Comparison of ENCODE assay signal across 17 cellular contexts in the genomic region with DNA sequence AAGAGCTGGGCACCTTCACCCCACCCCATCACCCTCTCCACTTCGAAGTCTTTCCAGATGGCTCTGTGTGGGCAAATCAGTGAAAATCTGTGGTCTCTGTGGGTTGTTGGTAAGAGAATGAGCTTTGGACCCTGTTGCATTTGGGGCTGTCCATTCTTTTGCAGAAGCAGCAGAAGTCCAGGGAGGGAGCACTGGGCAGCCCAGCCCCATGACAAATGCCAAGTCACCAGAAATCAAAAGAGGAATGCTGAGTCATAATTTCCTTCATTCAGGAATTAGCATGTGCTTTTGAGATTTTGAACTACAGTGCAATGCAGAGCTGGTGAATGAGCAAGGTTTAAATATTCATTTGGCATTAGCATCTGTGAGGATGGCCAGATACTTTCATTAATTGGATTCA.
A peak's percentile ranks its signal among the peaks of the same experiment; 100 is the strongest.
DNase-seq lines count a peak whose midpoint lies in the region; ATAC-seq, FAIRE-seq and TF ChIP-seq lines count a peak whose summit lies in the region.
"Had no signal": no experiment of that assay in that cellular context is flagged by ENCODE, and none has a peak within 500 bp of the region (broad histone marks: within the 10 kb centered on the region; RNA-seq: fewer than 3 reads in every experiment).

No MANE protein-coding gene starts in this region.

- FAIRE-seq in RCC 7860 (lab: Jason Lieb, UNC): no peak

- no peak for TF ChIP-seq RAD21 in liver (IDR thresholded peaks at IDR 0.05)

- in situ Hi-C loops in Caki2 (cut with HindIII; ENCODE audit: low pct_unique_long_range_greater_than_20kb, low sequenced_read_pairs): no loop called here

- H3K27me3 ChIP-seq in liver (ENCODE audit: control insufficient read depth in 4 of 4, insufficient read depth in 4 of 4, low read length in 3 of 4) (no peaks in the 10 kb centered on the region), uterus (no peaks in the 10 kb centered on the region)
- H3K27me3 ChIP-seq: ascending aorta; BLaER1 treated with 17β-estradiol and CSF1 and Interleukin-3, amounts not matched to agents 10 nM and 100 nM; right atrium auricular region had no signal

- ATAC-seq in stimulated activated memory B cell treated with anti-CD40 and anti-IgM and Interleukin-4, amounts not matched to agents 10 μg/mL and 1 μg/mL and 100 μg/mL, for 72 hours: no peak
- ATAC-seq: activated T-helper 17 cell treated with anti-CD3 and anti-CD28 coated beads, Interleukin-2, amount 50 U/mL, for 72 hours had no signal

- H3K27ac ChIP-seq in liver (ENCODE audit: low read depth in 1 of 2, low read length in 2 of 2): no peak overlapping the region
- H3K27ac ChIP-seq in uterus: no peak overlapping the region
- H3K27ac ChIP-seq: ascending aorta; BLaER1 treated with 17β-estradiol and CSF1 and Interleukin-3, amounts not matched to agents 10 nM and 100 nM; PC-9; right atrium auricular region had no signal

- no peaks in the 10 kb centered on the region for H3K36me3 Mint-ChIP-seq in stimulated activated memory B cell treated with anti-CD40 and anti-IgM and Interleukin-4, amounts not matched to agents 10 μg/mL and 1 μg/mL and 100 μg/mL, for 72 hours

- H3K27ac Mint-ChIP-seq in stimulated activated memory B cell treated with anti-CD40 and anti-IgM and Interleukin-4, amounts not matched to agents 10 μg/mL and 1 μg/mL and 100 μg/mL, for 72 hours: no peak overlapping the region
- H3K27ac Mint-ChIP-seq: activated T-helper 17 cell treated with anti-CD3 and anti-CD28 coated beads, Interleukin-2, amount 50 U/mL, for 72 hours had no signal

- no peak for TF ChIP-seq CTCF in liver (IDR thresholded peaks at IDR 0.05; ENCODE audit: low read depth, low read length, missing input control)
- TF ChIP-seq CTCF in uterus (IDR thresholded peaks at IDR 0.05): no peak

- H3K9me3 ChIP-seq in liver (ENCODE audit: control insufficient read depth in 4 of 4, low read length in 3 of 4) (no peaks in the 10 kb centered on the region), uterus (no peaks in the 10 kb centered on the region)
- H3K9me3 ChIP-seq: ascending aorta; BLaER1 treated with 17β-estradiol and CSF1 and Interleukin-3, amounts not matched to agents 10 nM and 100 nM; right atrium auricular region had no signal

- TF ChIP-seq POLR2A in uterus (IDR thresholded peaks at IDR 0.05): no peak

- no peaks in the 10 kb centered on the region for H3K9me3 Mint-ChIP-seq in stimulated activated memory B cell treated with anti-CD40 and anti-IgM and Interleukin-4, amounts not matched to agents 10 μg/mL and 1 μg/mL and 100 μg/mL, for 72 hours
- H3K9me3 Mint-ChIP-seq: activated T-helper 17 cell treated with anti-CD3 and anti-CD28 coated beads, Interleukin-2, amount 50 U/mL, for 72 hours; neural crest cell had no signal

- peak; percentile 31 for DNase-seq in Caki2 (ENCODE audit: low read depth)
- DNase-seq in RCC 7860 (ENCODE audit: low spot score): peak; percentile 27
- DNase-seq in dedifferentiated amniotic fluid mesenchymal stem cell (ENCODE audit: extremely low spot score): peak; percentile 65
- no peak for DNase-seq in uterus
- no peak for DNase-seq in cerebellar nuclear complex (lab: John Stamatoyannopoulos, UW)
- no peak for DNase-seq in globus pallidus (ENCODE audit: low spot score)
- DNase-seq: DMS153, NCI-H187 treated with DMSO at 0.1 percent for 48 hours, NCI-H526, PC-9 had no signal

- 82% methylated on average over 1 of the region's 1 CpG for WGBS in liver

- H3K9ac ChIP-seq in liver (ENCODE audit: low read depth in 1 of 2, low read length in 2 of 2): no peak overlapping the region
- H3K9ac ChIP-seq: BLaER1 treated with 17β-estradiol and CSF1 and Interleukin-3, amounts not matched to agents 10 nM and 100 nM had no signal

- no peaks in the 10 kb centered on the region for H3K36me3 ChIP-seq in liver (ENCODE audit: control insufficient read depth in 4 of 4, insufficient read depth in 3 of 4, low read depth in 1 of 4, low read length in 3 of 4)
- no peaks in the 10 kb centered on the region for H3K36me3 ChIP-seq in uterus
- H3K36me3 ChIP-seq: ascending aorta; BLaER1 treated with 17β-estradiol and CSF1 and Interleukin-3, amounts not matched to agents 10 nM and 100 nM; right atrium auricular region had no signal

- peaks cover 0 to 2% (median 0%) of the 10 kb centered on the region in 4 donors for H3K4me1 ChIP-seq in liver (ENCODE audit: control insufficient read depth in 4 of 4, insufficient read depth in 4 of 4, low read length in 3 of 4)
- H3K4me1 ChIP-seq in uterus: no peaks in the 10 kb centered on the region
- H3K4me1 ChIP-seq: BLaER1 treated with 17β-estradiol and CSF1 and Interleukin-3, amounts not matched to agents 10 nM and 100 nM; right atrium auricular region had no signal

- no peak overlapping the region for H3K4me3 Mint-ChIP-seq in stimulated activated memory B cell treated with anti-CD40 and anti-IgM and Interleukin-4, amounts not matched to agents 10 μg/mL and 1 μg/mL and 100 μg/mL, for 72 hours
- H3K4me3 Mint-ChIP-seq: activated T-helper 17 cell treated with anti-CD3 and anti-CD28 coated beads, Interleukin-2, amount 50 U/mL, for 72 hours; neural crest cell had no signal

- H3K4me1 Mint-ChIP-seq in stimulated activated memory B cell treated with anti-CD40 and anti-IgM and Interleukin-4, amounts not matched to agents 10 μg/mL and 1 μg/mL and 100 μg/mL, for 72 hours: no peaks in the 10 kb centered on the region
- H3K4me1 Mint-ChIP-seq: activated T-helper 17 cell treated with anti-CD3 and anti-CD28 coated beads, Interleukin-2, amount 50 U/mL, for 72 hours; neural crest cell had no signal

- intact Hi-C loops in uterus (cut with DNase I; ENCODE audit: low total_unique reads): no loop called here

- H3K4me3 ChIP-seq in liver (ENCODE audit: low read depth in 1 of 3, low read length in 3 of 3): no peak overlapping the region
- H3K4me3 ChIP-seq in uterus: no peak overlapping the region
- H3K4me3 ChIP-seq: ascending aorta; BLaER1 treated with 17β-estradiol and CSF1 and Interleukin-3, amounts not matched to agents 10 nM and 100 nM; PC-9; right atrium auricular region had no signal

- H3K27me3 Mint-ChIP-seq in stimulated activated memory B cell treated with anti-CD40 and anti-IgM and Interleukin-4, amounts not matched to agents 10 μg/mL and 1 μg/mL and 100 μg/mL, for 72 hours: no peaks in the 10 kb centered on the region
- H3K27me3 Mint-ChIP-seq: activated T-helper 17 cell treated with anti-CD3 and anti-CD28 coated beads, Interleukin-2, amount 50 U/mL, for 72 hours had no signal

TF ChIP-seq in liver, 16 proteins besides CTCF, POLR2A, EP300 and RAD21:
- no peak for TF ChIP-seq YY1 (IDR thresholded peaks at IDR 0.05)
- TF ChIP-seq RXRA (IDR thresholded peaks at IDR 0.05): no peak
- no peak for TF ChIP-seq SP1 (IDR thresholded peaks at IDR 0.05)
- TF ChIP-seq JUND (IDR thresholded peaks at IDR 0.05): peak in 1 of 2 donors; percentile 31
- no peak for TF ChIP-seq TAF1 (conservative IDR thresholded peaks at IDR 0.05)
- TF ChIP-seq, protein P1, sequence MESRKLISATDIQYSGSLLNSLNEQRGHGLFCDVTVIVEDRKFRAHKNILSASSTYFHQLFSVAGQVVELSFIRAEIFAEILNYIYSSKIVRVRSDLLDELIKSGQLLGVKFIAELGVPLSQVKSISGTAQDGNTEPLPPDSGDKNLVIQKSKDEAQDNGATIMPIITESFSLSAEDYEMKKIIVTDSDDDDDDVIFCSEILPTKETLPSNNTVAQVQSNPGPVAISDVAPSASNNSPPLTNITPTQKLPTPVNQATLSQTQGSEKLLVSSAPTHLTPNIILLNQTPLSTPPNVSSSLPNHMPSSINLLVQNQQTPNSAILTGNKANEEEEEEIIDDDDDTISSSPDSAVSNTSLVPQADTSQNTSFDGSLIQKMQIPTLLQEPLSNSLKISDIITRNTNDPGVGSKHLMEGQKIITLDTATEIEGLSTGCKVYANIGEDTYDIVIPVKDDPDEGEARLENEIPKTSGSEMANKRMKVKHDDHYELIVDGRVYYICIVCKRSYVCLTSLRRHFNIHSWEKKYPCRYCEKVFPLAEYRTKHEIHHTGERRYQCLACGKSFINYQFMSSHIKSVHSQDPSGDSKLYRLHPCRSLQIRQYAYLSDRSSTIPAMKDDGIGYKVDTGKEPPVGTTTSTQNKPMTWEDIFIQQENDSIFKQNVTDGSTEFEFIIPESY (IDR thresholded peaks at IDR 0.05): no peak
- TF ChIP-seq GABPA (IDR thresholded peaks at IDR 0.05 in 1 of 2, conservative IDR thresholded peaks at IDR 0.05 in 1 of 2): no peak
- no peak for TF ChIP-seq EGR1 (IDR thresholded peaks at IDR 0.05; ENCODE audit: low read depth in 2 of 2)
- TF ChIP-seq FOXA1 (IDR thresholded peaks at IDR 0.05): no peak
- TF ChIP-seq HNF4A (conservative IDR thresholded peaks at IDR 0.05): peak; percentile 54 to 55
- TF ChIP-seq FOXA2 (IDR thresholded peaks at IDR 0.05): no peak
- TF ChIP-seq HNF4G (IDR thresholded peaks at IDR 0.05): no peak
- TF ChIP-seq, protein P2, sequence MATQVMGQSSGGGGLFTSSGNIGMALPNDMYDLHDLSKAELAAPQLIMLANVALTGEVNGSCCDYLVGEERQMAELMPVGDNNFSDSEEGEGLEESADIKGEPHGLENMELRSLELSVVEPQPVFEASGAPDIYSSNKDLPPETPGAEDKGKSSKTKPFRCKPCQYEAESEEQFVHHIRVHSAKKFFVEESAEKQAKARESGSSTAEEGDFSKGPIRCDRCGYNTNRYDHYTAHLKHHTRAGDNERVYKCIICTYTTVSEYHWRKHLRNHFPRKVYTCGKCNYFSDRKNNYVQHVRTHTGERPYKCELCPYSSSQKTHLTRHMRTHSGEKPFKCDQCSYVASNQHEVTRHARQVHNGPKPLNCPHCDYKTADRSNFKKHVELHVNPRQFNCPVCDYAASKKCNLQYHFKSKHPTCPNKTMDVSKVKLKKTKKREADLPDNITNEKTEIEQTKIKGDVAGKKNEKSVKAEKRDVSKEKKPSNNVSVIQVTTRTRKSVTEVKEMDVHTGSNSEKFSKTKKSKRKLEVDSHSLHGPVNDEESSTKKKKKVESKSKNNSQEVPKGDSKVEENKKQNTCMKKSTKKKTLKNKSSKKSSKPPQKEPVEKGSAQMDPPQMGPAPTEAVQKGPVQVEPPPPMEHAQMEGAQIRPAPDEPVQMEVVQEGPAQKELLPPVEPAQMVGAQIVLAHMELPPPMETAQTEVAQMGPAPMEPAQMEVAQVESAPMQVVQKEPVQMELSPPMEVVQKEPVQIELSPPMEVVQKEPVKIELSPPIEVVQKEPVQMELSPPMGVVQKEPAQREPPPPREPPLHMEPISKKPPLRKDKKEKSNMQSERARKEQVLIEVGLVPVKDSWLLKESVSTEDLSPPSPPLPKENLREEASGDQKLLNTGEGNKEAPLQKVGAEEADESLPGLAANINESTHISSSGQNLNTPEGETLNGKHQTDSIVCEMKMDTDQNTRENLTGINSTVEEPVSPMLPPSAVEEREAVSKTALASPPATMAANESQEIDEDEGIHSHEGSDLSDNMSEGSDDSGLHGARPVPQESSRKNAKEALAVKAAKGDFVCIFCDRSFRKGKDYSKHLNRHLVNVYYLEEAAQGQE (IDR thresholded peaks at IDR 0.05): no peak
- TF ChIP-seq, protein P3, sequence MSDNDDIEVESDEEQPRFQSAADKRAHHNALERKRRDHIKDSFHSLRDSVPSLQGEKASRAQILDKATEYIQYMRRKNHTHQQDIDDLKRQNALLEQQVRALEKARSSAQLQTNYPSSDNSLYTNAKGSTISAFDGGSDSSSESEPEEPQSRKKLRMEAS (IDR thresholded peaks at IDR 0.05): peak; percentile 28

Comparison
In these comparisons a context has a peak if more than half of its experiments do, and no peak if none do; other contexts are left out.
1. DNase-seq: peak in Caki2 (single experiment), RCC 7860 (single experiment) and dedifferentiated amniotic fluid mesenchymal stem cell (single experiment); none in uterus (0 of 2), cerebellar nuclear complex (0 of 2) and globus pallidus (single experiment).